Comparison of ENCODE assay signal across 21 cellular contexts in the genomic region with DNA sequence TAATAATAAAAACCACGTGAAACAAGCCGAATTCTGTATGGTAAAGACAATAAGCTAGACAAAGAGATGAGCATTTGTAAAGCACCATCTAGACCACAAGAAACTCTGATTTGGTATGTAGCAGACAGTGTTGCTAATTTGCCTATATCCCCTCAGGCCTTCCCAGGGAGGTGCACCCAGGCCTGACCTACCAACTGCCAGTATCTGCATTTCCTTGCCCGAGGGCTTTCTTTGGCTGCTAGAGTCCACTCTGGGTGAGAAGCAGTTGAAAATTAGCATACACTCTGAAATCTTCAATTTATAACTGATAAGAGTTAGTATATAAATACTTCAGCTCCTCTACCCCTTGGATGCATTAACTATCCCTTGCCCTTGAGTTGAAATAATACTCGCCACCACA. TPM values are rescaled to one million over a fixed set of nuclear protein-coding genes. Genes with fewer than 3 reads are reported as not detected.
DNase-seq lines count a peak whose midpoint lies in the region; ATAC-seq and TF ChIP-seq lines count a peak whose summit lies in the region.
"Had no signal": no experiment of that assay in that cellular context is flagged by ENCODE, and none has a peak within 500 bp of the region (broad histone marks: within the 10 kb centered on the region; RNA-seq: fewer than 3 reads in every experiment).

No MANE protein-coding gene starts in this region.

- no peak for ATAC-seq in esophagus mucosa
- ATAC-seq in HG03469 (IDR thresholded peaks at IDR 0.05; ENCODE audit: unreplicated experiment): no peak
- ATAC-seq: Right ventricle myocardium inferior had no signal

- H3K27me3 ChIP-seq in WERI-Rb-1 (ENCODE audit: insufficient read depth, low read depth, severe bottlenecking): no peaks in the 10 kb centered on the region
- H3K27me3 ChIP-seq: BLaER1, MG63, SJCRH30 had no signal

- DNase-seq in Caki2 (ENCODE audit: low read depth) (peak; percentile 0), NCI-H526 (lab: John Stamatoyannopoulos, UW) (peak; percentile 68 to 78), ecto neural progenitor cell (ENCODE audit: low spot score) (peak; percentile 43), kidney tubule cell (ENCODE audit: low spot score) (peak; percentile 6), WERI-Rb-1 (no peak), UCSD-AML1 (lab: John Stamatoyannopoulos, UW; ENCODE audit: unreplicated experiment) (no peak)
- DNase-seq: 8988T; CD4-positive, CD25-positive, alpha-beta regulatory T cell; MG63; NCI-H2029; NCI-H2227 treated with DMSO at 0.1 percent for 48 hours; NCI-H510A; NCI-H774; NK-92 treated with Interleukin-12 subunit alpha and Interleukin-12 subunit beta, amount 100 ng/mL, for 24 hours had no signal

- no peak overlapping the region for H3K27ac ChIP-seq in WERI-Rb-1
- H3K27ac ChIP-seq: BLaER1, PC-9, SJCRH30 had no signal

- in situ Hi-C loops in Caki2 (cut with HindIII; ENCODE audit: low pct_unique_long_range_greater_than_20kb, low sequenced_read_pairs): no loop called here

- H3K4me3 ChIP-seq in WERI-Rb-1 (ENCODE audit: low read depth, low read length): no peak overlapping the region
- H3K4me3 ChIP-seq: BLaER1, MG63, PC-9, SJCRH30 had no signal

- H3K36me3 ChIP-seq in WERI-Rb-1: no peaks in the 10 kb centered on the region
- H3K36me3 ChIP-seq: BLaER1, MG63, SJCRH30 had no signal

- no peaks in the 10 kb centered on the region for H3K9me3 ChIP-seq in WERI-Rb-1 (ENCODE audit: severe bottlenecking)
- H3K9me3 ChIP-seq: BLaER1, MG63, SJCRH30 had no signal

- no peak for TF ChIP-seq CTCF in WERI-Rb-1 (IDR thresholded peaks at IDR 0.05; ENCODE audit: low read depth, low read length)

RNA-seq across cellular contexts. Expression of a gene that starts 37.4 kb away (rescaled TPM):
- total RNA-seq in Caki2 (2014; rRNA removed; shearing (Covaris generic); ENCODE audit: low replicate concordance): 0.17 and 1.6 TPM in 2 replicates
- total RNA-seq in esophagus mucosa: 0.12 TPM
- total RNA-seq: CD4-positive, CD25-positive, alpha-beta regulatory T cell; G401; SJCRH30 had no signal

Comparison
In these comparisons a context has a peak if more than half of its experiments do, and no peak if none do; other contexts are left out.
1. DNase-seq: peak in Caki2 (single experiment), NCI-H526 (2 of 2), ecto neural progenitor cell (single experiment) and kidney tubule cell (single experiment); none in WERI-Rb-1 (single experiment) and UCSD-AML1 (single experiment).